In the genomic region with DNA sequence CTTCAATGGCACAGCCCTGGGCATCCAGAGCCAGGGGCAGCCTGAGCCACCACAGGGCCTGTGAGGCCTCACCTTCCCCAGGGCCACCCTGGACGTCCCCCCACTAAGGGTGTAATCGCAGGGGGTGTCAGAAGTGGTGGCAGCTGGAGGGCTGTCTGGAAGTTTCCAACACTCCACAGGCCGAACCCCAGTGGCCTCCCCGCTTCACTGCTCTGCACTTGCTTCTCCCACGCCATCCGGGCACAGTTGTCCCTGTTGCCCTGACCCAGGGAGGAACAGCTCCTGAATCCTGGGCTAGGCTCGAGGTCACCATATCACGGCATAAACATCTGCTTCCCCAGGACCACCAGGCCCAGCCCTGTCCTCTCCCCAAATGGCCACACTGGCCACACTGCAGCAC, we compare ENCODE assay signal across 26 cellular contexts.
"Had no signal": no experiment of that assay in that cellular context is flagged by ENCODE, and none has a peak within 500 bp of the region (broad histone marks: within the 10 kb centered on the region; RNA-seq: fewer than 3 reads in every experiment).

No MANE protein-coding gene starts in this region.

- H3K36me3 ChIP-seq: pancreas, right lobe of liver had no signal

- H3K4me1 ChIP-seq: pancreas, right lobe of liver, thyroid gland had no signal

- H3K9me3 ChIP-seq: esophagus squamous epithelium, neutrophil, pancreas, right lobe of liver, stomach, thyroid gland had no signal

- H3K27me3 Mint-ChIP-seq: type B pancreatic cell had no signal

- ATAC-seq: left colon; naive thymus-derived CD4-positive, alpha-beta T cell; pancreas; right lobe of liver had no signal

- DNase-seq: dermis blood vessel endothelial cell; effector memory CD4-positive, alpha-beta T cell; esophagus squamous epithelium; foreskin melanocyte; glutamatergic neuron; hippocampal formation; kidney glomerular epithelial cell; left colon; mesenchymal stem cell; naive thymus-derived CD4-positive, alpha-beta T cell; nephron progenitor cell; small intestine; stimulated activated CD4-positive, alpha-beta T cell treated with anti-CD3 and anti-CD28 coated beads, Interleukin-12 subunit alpha, Interleukin-12 subunit beta, amount 100 ng/mL, for 4 hours; stimulated activated CD4-positive, alpha-beta T cell treated with anti-CD3 and anti-CD28 coated beads, Interleukin-1b, Interleukin-23, amount 100 ng/mL, for 48 hours; stimulated activated CD4-positive, alpha-beta T cell treated with anti-CD3 and anti-CD28 coated beads, Interleukin-4, amount 100 ng/mL, for 1 hour; stimulated activated CD8-positive, alpha-beta memory T cell treated with anti-CD3 and anti-CD28 coated beads, Interleukin-4, amount 100 ng/mL, for 48 hours; stimulated activated naive CD4-positive, alpha-beta T cell treated with Interleukin-2 at 50 U/mL for 16 hours; stomach; thyroid gland had no signal

- H3K27ac Mint-ChIP-seq: mesothelial cell of epicardium; naive thymus-derived CD4-positive, alpha-beta T cell; type B pancreatic cell had no signal

- H3K9me3 Mint-ChIP-seq: type B pancreatic cell had no signal

- H3K4me3 ChIP-seq: coronary artery, esophagus squamous epithelium, heart right ventricle, pancreas, right lobe of liver, stomach, thyroid gland had no signal

- H3K27ac ChIP-seq: coronary artery, esophagus squamous epithelium, heart right ventricle, neutrophil, pancreas, right lobe of liver, stomach, thyroid gland had no signal

- H3K4me3 Mint-ChIP-seq: mesothelial cell of epicardium; naive thymus-derived CD4-positive, alpha-beta T cell; nephron progenitor cell; type B pancreatic cell had no signal

- H3K27me3 ChIP-seq: esophagus squamous epithelium, heart right ventricle, neutrophil, pancreas, right lobe of liver, stomach, thyroid gland had no signal
